Comparison of ENCODE assay signal across 23 cellular contexts in the genomic region with DNA sequence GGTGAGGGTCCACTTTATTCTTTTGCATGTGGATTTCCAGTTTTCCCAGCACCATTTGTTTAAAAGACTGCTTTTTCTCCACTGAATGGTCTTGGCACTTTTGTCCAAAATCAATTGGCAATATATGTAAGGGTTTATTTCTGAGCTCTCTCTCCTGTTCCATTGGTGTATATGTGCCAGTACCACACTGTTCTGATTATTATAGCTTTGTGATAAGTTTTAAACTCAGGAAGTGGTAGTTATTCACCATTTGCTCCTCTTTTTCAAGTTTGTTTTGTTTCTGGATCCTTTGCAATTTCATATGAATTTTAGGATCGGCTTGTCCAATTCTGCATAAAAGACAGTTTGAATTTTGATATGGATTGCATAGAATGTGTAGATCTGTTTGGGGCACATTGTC. TPM values are rescaled to one million over a fixed set of nuclear protein-coding genes. Genes with fewer than 3 reads are reported as not detected.
DNase-seq lines count a peak whose midpoint lies in the region; ATAC-seq, FAIRE-seq and TF ChIP-seq lines count a peak whose summit lies in the region.
"Had no signal": no experiment of that assay in that cellular context is flagged by ENCODE, and none has a peak within 500 bp of the region (broad histone marks: within the 10 kb centered on the region; RNA-seq: fewer than 3 reads in every experiment).

No MANE protein-coding gene starts in this region.

- POLR2A ChIA-PET in GM12878 (lab: Charles Lee) = no interaction called here

- H3K4me2 ChIP-seq in Loucy (ENCODE audit: low read depth, low read length, poor library complexity, severe bottlenecking) (peak overlapping the region; percentile 56), GM12878 (ENCODE audit: control insufficient read depth, insufficient read depth) (no peak overlapping the region), osteoblast (ENCODE audit: insufficient read depth, low read length) (no peak overlapping the region)
- H3K4me2 ChIP-seq: SK-N-SH had no signal

- H3K9me3 ChIP-seq in Loucy (ENCODE audit: insufficient read depth, low read depth, low read length) (no peaks in the 10 kb centered on the region; the same call in 1 of the 2 replicates), GM12878 (replicated peaks; ENCODE audit: control insufficient read depth, insufficient read depth, low read length) (peaks cover 27% of the 10 kb centered on the region; the same call in 2 of the 3 replicates), osteoblast (ENCODE audit: low read depth, low read length) (peaks cover 3% of the 10 kb centered on the region)
- H3K9me3 ChIP-seq: HAP-1 had no signal

- peaks cover 50% of the 10 kb centered on the region for H3K4me1 Mint-ChIP-seq in activated naive CD8-positive, alpha-beta T cell (ENCODE audit: low read depth)
- H3K4me1 Mint-ChIP-seq in activated naive CD8-positive, alpha-beta T cell treated with anti-CD3 and anti-CD28 coated beads for 36 hours = peaks cover 27% of the 10 kb centered on the region

- peaks cover 3% of the 10 kb centered on the region for H3K27me3 ChIP-seq in Loucy (ENCODE audit: insufficient read depth, low read length, poor library complexity, severe bottlenecking)
- H3K27me3 ChIP-seq in GM12878 (replicated peaks in 1 of 2; ENCODE audit: control insufficient read depth in 2 of 2, insufficient read depth in 2 of 2, low read length in 1 of 2) = no peaks in the 10 kb centered on the region
- H3K27me3 ChIP-seq in osteoblast (ENCODE audit: insufficient read depth, low read length) = no peaks in the 10 kb centered on the region
- H3K27me3 ChIP-seq in foreskin keratinocyte = no peaks in the 10 kb centered on the region

- no peak for ATAC-seq in GM12878
- no peak for ATAC-seq in foreskin keratinocyte

- TF ChIP-seq CTCF in Loucy (conservative IDR thresholded peaks at IDR 0.05; ENCODE audit: low read length) (no peak), GM12878 (IDR thresholded peaks at IDR 0.05 in 2 of 3, conservative IDR thresholded peaks at IDR 0.05 in 1 of 3; ENCODE audit: control insufficient read depth in 2 of 3, extremely low read depth in 1 of 3, insufficient read depth in 1 of 3, low read depth in 3 of 3, low read length in 3 of 3) (no peak), osteoblast (IDR thresholded peaks at IDR 0.05; ENCODE audit: extremely low read depth, low read depth, low read length) (no peak), foreskin keratinocyte (conservative IDR thresholded peaks at IDR 0.05) (no peak), GM13976 (IDR thresholded peaks at IDR 0.05; ENCODE audit: borderline replicate concordance, control extremely low read depth, extremely low read depth, insufficient read depth, missing control alignments) (no peak)

- no peak for TF ChIP-seq RAD21 in GM12878 (IDR thresholded peaks at IDR 0.05; ENCODE audit: insufficient read depth, low read depth, low read length)

- H3K27ac ChIP-seq in GM12878 (ENCODE audit: control insufficient read depth, insufficient read depth) = no peak overlapping the region
- H3K27ac ChIP-seq in osteoblast (ENCODE audit: low read depth, low read length) = no peak overlapping the region
- H3K27ac ChIP-seq in foreskin keratinocyte = no peak overlapping the region
- H3K27ac ChIP-seq: GM23248 had no signal

- H3K36me3 Mint-ChIP-seq in activated naive CD8-positive, alpha-beta T cell = peaks cover 24% of the 10 kb centered on the region
- peaks cover 70% of the 10 kb centered on the region for H3K36me3 Mint-ChIP-seq in activated naive CD8-positive, alpha-beta T cell treated with anti-CD3 and anti-CD28 coated beads for 36 hours

- no peak overlapping the region for H3K9ac ChIP-seq in Loucy (ENCODE audit: low read depth, low read length, poor library complexity, severe bottlenecking)
- H3K9ac ChIP-seq in GM12878 (ENCODE audit: control insufficient read depth, insufficient read depth, low read length) = no peak overlapping the region
- H3K9ac ChIP-seq: GM23248, SK-N-SH had no signal

- in situ Hi-C loops in GM12878 (cut with MboI) (no loop called here), GM13976 (cut with MboI; ENCODE audit: low sequenced_read_pairs, unreplicated experiment) (no loop called here)

- H4K20me1 ChIP-seq in Loucy (ENCODE audit: insufficient read depth, low read length, poor library complexity, severe bottlenecking) (peaks cover 21% of the 10 kb centered on the region), GM12878 (ENCODE audit: control insufficient read depth, insufficient read depth) (no peaks in the 10 kb centered on the region), osteoblast (ENCODE audit: insufficient read depth, low read length) (peaks cover 14% of the 10 kb centered on the region)

- H3K36me3 ChIP-seq in Loucy (ENCODE audit: insufficient read depth, low read length) (peaks cover 17% of the 10 kb centered on the region), GM12878 (ENCODE audit: control insufficient read depth in 2 of 2, insufficient read depth in 2 of 2, low read length in 1 of 2) (peaks cover 0 to 31% of the 10 kb centered on the region in 2 experiments), osteoblast (ENCODE audit: insufficient read depth, low read length) (peaks cover 43% of the 10 kb centered on the region)

- H3K4me3 ChIP-seq in Loucy (ENCODE audit: low read length, poor library complexity, severe bottlenecking) (no peak overlapping the region), GM12878 (no peak overlapping the region), osteoblast (ENCODE audit: insufficient read depth, low read length) (no peak overlapping the region)
- H3K4me3 ChIP-seq: GM23248, HAP-1 had no signal

- TF ChIP-seq EP300 in GM12878 (IDR thresholded peaks at IDR 0.05; ENCODE audit: borderline replicate concordance in 1 of 2, control insufficient read depth in 1 of 2, low read depth in 2 of 2, low read length in 2 of 2) = no peak

- H3K27ac Mint-ChIP-seq in activated naive CD8-positive, alpha-beta T cell = no peak overlapping the region
- no peak overlapping the region for H3K27ac Mint-ChIP-seq in activated naive CD8-positive, alpha-beta T cell treated with anti-CD3 and anti-CD28 coated beads for 36 hours

- no TSS peak for BruUV-seq in GM12878 (replicated peaks; lab: Mats Ljungman, UMichigan)

- no peak for DNase-seq in activated naive CD8-positive, alpha-beta T cell treated with anti-CD3 and anti-CD28 coated beads for 36 hours
- DNase-seq in GM12878 (ENCODE audit: low read depth, low spot score) = no peak
- peak; percentile 34 for DNase-seq in osteoblast (ENCODE audit: insufficient read length, low spot score, missing footprints)
- DNase-seq in foreskin keratinocyte = no peak
- DNase-seq in GM13976 (ENCODE audit: low spot score) = no peak
- no peak for DNase-seq in HK-2 (ENCODE audit: unreplicated experiment)
- DNase-seq: C1 segment of cervical spinal cord, COR-L47, DMS 273 treated with DMSO at 0.1 percent for 48 hours, GDM1, GM23248, NCI-H1105, NCI-H1694, NCI-H2081 treated with DMSO at 0.1 percent for 48 hours, NCI-H510A, NCI-H748 treated with DMSO at 0.1 percent for 48 hours, OCI-M1, SHP77, SK-N-SH had no signal

- no peak overlapping the region for H2AFZ ChIP-seq in Loucy (ENCODE audit: low read length)
- H2AFZ ChIP-seq in GM12878 (ENCODE audit: control insufficient read depth, low read depth, low read length) = no peak overlapping the region
- no peak overlapping the region for H2AFZ ChIP-seq in osteoblast (ENCODE audit: low read length)
- H2AFZ ChIP-seq: GM23248 had no signal

- SMC1A ChIA-PET in GM12878 (lab: Charles Lee; ENCODE audit: uncharacterized antibody, unreplicated experiment) = no interaction called here

- H3F3A ChIP-seq in Loucy (ENCODE audit: low read depth) = no peaks in the 10 kb centered on the region

- H3K27me3 Mint-ChIP-seq in activated naive CD8-positive, alpha-beta T cell = no peaks in the 10 kb centered on the region
- no peaks in the 10 kb centered on the region for H3K27me3 Mint-ChIP-seq in activated naive CD8-positive, alpha-beta T cell treated with anti-CD3 and anti-CD28 coated beads for 36 hours

- H3K9me3 Mint-ChIP-seq in activated naive CD8-positive, alpha-beta T cell (ENCODE audit: low read depth) = no peaks in the 10 kb centered on the region
- peaks cover 15% of the 10 kb centered on the region for H3K9me3 Mint-ChIP-seq in activated naive CD8-positive, alpha-beta T cell treated with anti-CD3 and anti-CD28 coated beads for 36 hours

- FAIRE-seq in GM12878 (lab: Jason Lieb, UNC) = no peak
- FAIRE-seq: GM19239 had no signal

- H3K79me2 ChIP-seq in Loucy (ENCODE audit: insufficient read depth, low read length) (peaks cover 93% of the 10 kb centered on the region), GM12878 (ENCODE audit: control insufficient read depth, insufficient read depth, low read length) (peaks cover 48% of the 10 kb centered on the region), osteoblast (ENCODE audit: insufficient read depth, low read length) (peaks cover 96% of the 10 kb centered on the region)

- 100% methylated on average over 1 of the region's 1 CpG for WGBS in GM12878 (ENCODE audit: insufficient coverage, insufficient replicate concordance, low lambda C conversion rate, missing lambda C conversion rate)

- intact Hi-C loops in GM12878 (cut with micrococcal nuclease; ENCODE audit: unreplicated experiment) = no loop called here

- H3K4me1 ChIP-seq in Loucy (ENCODE audit: insufficient read depth, low read length, poor library complexity, severe bottlenecking) = peaks cover 22% of the 10 kb centered on the region
- H3K4me1 ChIP-seq in GM12878 (ENCODE audit: control insufficient read depth, insufficient read depth, low read length) = peaks cover 8% of the 10 kb centered on the region; the same call in 1 of the 2 replicates
- peaks cover 8% of the 10 kb centered on the region for H3K4me1 ChIP-seq in osteoblast (ENCODE audit: insufficient read depth, low read length)
- H3K4me1 ChIP-seq in foreskin keratinocyte = no peaks in the 10 kb centered on the region
- H3K4me1 ChIP-seq: HAP-1 had no signal

- no peak for TF ChIP-seq POLR2A in GM12878 (IDR thresholded peaks at IDR 0.05; ENCODE audit: low read depth, low read length)

- peak overlapping the region; percentile 53 for H3K4me3 Mint-ChIP-seq in activated naive CD8-positive, alpha-beta T cell
- H3K4me3 Mint-ChIP-seq in activated naive CD8-positive, alpha-beta T cell treated with anti-CD3 and anti-CD28 coated beads for 36 hours = no peak overlapping the region

- RAD21 ChIA-PET in GM12878 (lab: Charles Lee; ENCODE audit: unreplicated experiment) = interaction anchor here (1.3 kb wide), 1 partner anchor 72 kb away, joined by 3 read pairs; no protein-coding TSS in a partner anchor

- H3K9me2 ChIP-seq in Loucy (replicated peaks; ENCODE audit: low read depth, low read length) = no peaks in the 10 kb centered on the region
- H3K9me2 ChIP-seq: SK-N-SH had no signal

- CTCF ChIA-PET in GM12878 (lab: Yijun Ruan, JAX) = interaction anchor here (1.2 kb wide), 1 partner anchor 261 kb away, joined by 3 read pairs; no protein-coding TSS in a partner anchor

RNA-seq across cellular contexts. Expression of a gene that starts 4.4 kb away (rescaled TPM):
- total RNA-seq in activated naive CD8-positive, alpha-beta T cell treated with anti-CD3 and anti-CD28 coated beads for 36 hours = 10 to 100 TPM; 22.0 to 22.1 TPM
- 17.5 and 26.2 TPM in 2 replicates for total RNA-seq in GM12878 (2013; cell fraction: nucleolus; rRNA removed)
- total RNA-seq in GM12878 (2014; rRNA removed) = 23.3 and 24.4 TPM in 2 replicates
- total RNA-seq in GM12878 (2014; rRNA removed; fragmentation: Illumina TruSeq; extraction: Trizol) = 5.3 and 7.4 TPM in 2 replicates
- 34.8 and 37.2 TPM in 2 replicates for total RNA-seq in GM12878 (2021)
- polyA plus RNA-seq in GM12878 (2011; ENCODE audit: low read depth) = 15.5 TPM
- 4.8 and 12.7 TPM in 2 replicates for polyA plus RNA-seq in GM12878 (2011; rRNA removed)
- 14.4 and 24.5 TPM in 2 replicates for polyA plus RNA-seq in GM12878 (2011; cell fraction: cytosol; rRNA removed)
- polyA plus RNA-seq in GM12878 (2011; cell fraction: nucleus; rRNA removed) = 44.3 and 66.3 TPM in 2 replicates
- polyA plus RNA-seq in GM12878 (2012) = 16.7 and 24.9 TPM in 2 replicates
- 1.3 and 4.9 TPM in 2 replicates for polyA plus RNA-seq in GM12878 (2014; fragmentation: Illumina TruSeq; extraction: Trizol)
- polyA plus RNA-seq in GM12878 (2014; fragmentation: Nextera tagmentation; extraction: Ambion mirVana) = under 1 TPM; 0.58 to 0.79 TPM
- 26.7 and 31.6 TPM in 2 replicates for polyA plus RNA-seq in GM12878 (2014; rRNA removed)
- 10 to 100 TPM; 42.5 to 52.9 TPM for polyA plus RNA-seq in GM12878 (2016; fragmentation: Nextera tagmentation; extraction: Ambion mirVana)
- 8.0 and 15.6 TPM in 2 replicates for polyA minus RNA-seq in GM12878 (2011; rRNA and poly(A)+ RNA removed)
- 7.4 and 9.8 TPM in 2 replicates for polyA minus RNA-seq in GM12878 (2011; cell fraction: cytosol; rRNA and poly(A)+ RNA removed)
- 7.1 and 15.2 TPM in 2 replicates for polyA minus RNA-seq in GM12878 (2011; cell fraction: nucleus; rRNA and poly(A)+ RNA removed)
- 15.6 and 18.8 TPM in 2 replicates for total RNA-seq in osteoblast
- 17.1 and 20.9 TPM in 2 replicates for total RNA-seq in foreskin keratinocyte
- 23.3 and 24.8 TPM in 2 replicates for polyA plus RNA-seq in foreskin keratinocyte

RNA-seq across cellular contexts. Expression of a gene that starts 4.4 kb away (rescaled TPM):
- 10 to 100 TPM; 49.5 to 50.1 TPM for total RNA-seq in activated naive CD8-positive, alpha-beta T cell treated with anti-CD3 and anti-CD28 coated beads for 36 hours
- total RNA-seq in GM12878 (2013; cell fraction: nucleolus; rRNA removed) = 70.8 and 77.8 TPM in 2 replicates
- total RNA-seq in GM12878 (2014; rRNA removed) = 40.6 and 41.6 TPM in 2 replicates
- total RNA-seq in GM12878 (2014; rRNA removed; fragmentation: Illumina TruSeq; extraction: Trizol) = 18.2 and 21.6 TPM in 2 replicates
- 52.1 and 55.1 TPM in 2 replicates for total RNA-seq in GM12878 (2021)
- 11.9 TPM for polyA plus RNA-seq in GM12878 (2011; ENCODE audit: low read depth)
- polyA plus RNA-seq in GM12878 (2011; rRNA removed) = 23.1 and 27.6 TPM in 2 replicates
- polyA plus RNA-seq in GM12878 (2011; cell fraction: cytosol; rRNA removed) = 33.0 and 47.4 TPM in 2 replicates
- polyA plus RNA-seq in GM12878 (2011; cell fraction: nucleus; rRNA removed) = 80.3 and 106 TPM in 2 replicates
- 27.1 and 27.9 TPM in 2 replicates for polyA plus RNA-seq in GM12878 (2012)
- 5.2 and 11.7 TPM in 2 replicates for polyA plus RNA-seq in GM12878 (2014; fragmentation: Illumina TruSeq; extraction: Trizol)
- polyA plus RNA-seq in GM12878 (2014; fragmentation: Nextera tagmentation; extraction: Ambion mirVana) = 1 to 10 TPM in 1 of 2 experiments, under 1 TPM in 1; 0.37 to 3.5 TPM
- 42.6 and 49.0 TPM in 2 replicates for polyA plus RNA-seq in GM12878 (2014; rRNA removed)
- polyA plus RNA-seq in GM12878 (2016; fragmentation: Nextera tagmentation; extraction: Ambion mirVana) = 10 to 100 TPM; 66.8 to 71.7 TPM
- polyA minus RNA-seq in GM12878 (2011; rRNA and poly(A)+ RNA removed) = 22.1 and 28.6 TPM in 2 replicates
- polyA minus RNA-seq in GM12878 (2011; cell fraction: cytosol; rRNA and poly(A)+ RNA removed) = 7.5 and 9.1 TPM in 2 replicates
- polyA minus RNA-seq in GM12878 (2011; cell fraction: nucleus; rRNA and poly(A)+ RNA removed) = 29.5 and 51.3 TPM in 2 replicates
- 21.7 and 23.0 TPM in 2 replicates for total RNA-seq in osteoblast
- total RNA-seq in foreskin keratinocyte = 32.3 and 39.2 TPM in 2 replicates
- 43.5 and 49.0 TPM in 2 replicates for polyA plus RNA-seq in foreskin keratinocyte

RNA-seq across cellular contexts. Expression of a gene that starts 15.7 kb away (rescaled TPM):
- total RNA-seq in activated naive CD8-positive, alpha-beta T cell treated with anti-CD3 and anti-CD28 coated beads for 36 hours = not detected
- not detected in 2 replicates for total RNA-seq in GM12878 (2013; cell fraction: nucleolus; rRNA removed)
- total RNA-seq in GM12878 (2014; rRNA removed) = 0.71 and 1.8 TPM in 2 replicates
- not detected in 2 replicates for total RNA-seq in GM12878 (2014; rRNA removed; fragmentation: Illumina TruSeq; extraction: Trizol)
- total RNA-seq in GM12878 (2021) = not detected in 2 replicates
- not detected for polyA plus RNA-seq in GM12878 (2011; ENCODE audit: low read depth)
- polyA plus RNA-seq in GM12878 (2011; rRNA removed) = not detected in 2 replicates
- 0.75 and 1.7 TPM in 2 replicates for polyA plus RNA-seq in GM12878 (2011; cell fraction: cytosol; rRNA removed)
- polyA plus RNA-seq in GM12878 (2011; cell fraction: nucleus; rRNA removed) = 11.0 and 11.6 TPM in 2 replicates
- polyA plus RNA-seq in GM12878 (2012) = 0.38 and 0.65 TPM in 2 replicates
- polyA plus RNA-seq in GM12878 (2014; fragmentation: Illumina TruSeq; extraction: Trizol) = not detected in 2 replicates
- polyA plus RNA-seq in GM12878 (2014; fragmentation: Nextera tagmentation; extraction: Ambion mirVana) = not detected
- 1.9 and 2.2 TPM in 2 replicates for polyA plus RNA-seq in GM12878 (2014; rRNA removed)
- polyA plus RNA-seq in GM12878 (2016; fragmentation: Nextera tagmentation; extraction: Ambion mirVana) = under 1 TPM in 1 of 2 experiments, not detected in 1; 0.67 TPM
- polyA minus RNA-seq in GM12878 (2011; rRNA and poly(A)+ RNA removed) = not detected in 2 replicates
- not detected in 2 replicates for polyA minus RNA-seq in GM12878 (2011; cell fraction: cytosol; rRNA and poly(A)+ RNA removed)
- not detected in 2 replicates for polyA minus RNA-seq in GM12878 (2011; cell fraction: nucleus; rRNA and poly(A)+ RNA removed)
- 2.1 and 2.9 TPM in 2 replicates for total RNA-seq in osteoblast
- 189 and 224 TPM in 2 replicates for total RNA-seq in foreskin keratinocyte
- polyA plus RNA-seq in foreskin keratinocyte = 245 and 287 TPM in 2 replicates

RNA-seq across cellular contexts. Expression of a gene that starts 24.3 kb away (rescaled TPM):
- 10 to 100 TPM in 1 of 2 experiments, 1 to 10 TPM in 1; 9.3 to 12.2 TPM for total RNA-seq in activated naive CD8-positive, alpha-beta T cell treated with anti-CD3 and anti-CD28 coated beads for 36 hours
- total RNA-seq in GM12878 (2013; cell fraction: nucleolus; rRNA removed) = 15.2 and 16.4 TPM in 2 replicates
- total RNA-seq in GM12878 (2014; rRNA removed) = 72.3 and 109 TPM in 2 replicates
- 3.3 and 3.9 TPM in 2 replicates for total RNA-seq in GM12878 (2014; rRNA removed; fragmentation: Illumina TruSeq; extraction: Trizol)
- 78.1 and 92.7 TPM in 2 replicates for total RNA-seq in GM12878 (2021)
- polyA plus RNA-seq in GM12878 (2011; ENCODE audit: low read depth) = 12.0 TPM
- 3.1 and 7.2 TPM in 2 replicates for polyA plus RNA-seq in GM12878 (2011; rRNA removed)
- polyA plus RNA-seq in GM12878 (2011; cell fraction: cytosol; rRNA removed) = 25.0 and 57.5 TPM in 2 replicates
- 82.2 and 136 TPM in 2 replicates for polyA plus RNA-seq in GM12878 (2011; cell fraction: nucleus; rRNA removed)
- polyA plus RNA-seq in GM12878 (2012) = 44.2 and 49.4 TPM in 2 replicates
- 0.32 and 1.1 TPM in 2 replicates for polyA plus RNA-seq in GM12878 (2014; fragmentation: Illumina TruSeq; extraction: Trizol)
- 1 to 10 TPM in 1 of 2 experiments, under 1 TPM in 1; 0.35 to 1.7 TPM for polyA plus RNA-seq in GM12878 (2014; fragmentation: Nextera tagmentation; extraction: Ambion mirVana)
- 102 and 128 TPM in 2 replicates for polyA plus RNA-seq in GM12878 (2014; rRNA removed)
- polyA plus RNA-seq in GM12878 (2016; fragmentation: Nextera tagmentation; extraction: Ambion mirVana) = 100 to 1,000 TPM; 119 to 154 TPM
- polyA minus RNA-seq in GM12878 (2011; rRNA and poly(A)+ RNA removed) = 1.2 and 5.4 TPM in 2 replicates
- polyA minus RNA-seq in GM12878 (2011; cell fraction: cytosol; rRNA and poly(A)+ RNA removed) = 15.1 and 15.2 TPM in 2 replicates
- polyA minus RNA-seq in GM12878 (2011; cell fraction: nucleus; rRNA and poly(A)+ RNA removed) = 15.1 and 31.5 TPM in 2 replicates
- 1.8 and 2.9 TPM in 2 replicates for total RNA-seq in osteoblast
- 2.4 and 3.3 TPM in 2 replicates for total RNA-seq in foreskin keratinocyte
- 4.4 and 5.3 TPM in 2 replicates for polyA plus RNA-seq in foreskin keratinocyte

RNA-seq across cellular contexts. Expression of a gene that starts 27.4 kb away (rescaled TPM):
- 10 to 100 TPM; 25.7 to 29.3 TPM for total RNA-seq in activated naive CD8-positive, alpha-beta T cell treated with anti-CD3 and anti-CD28 coated beads for 36 hours
- total RNA-seq in GM12878 (2013; cell fraction: nucleolus; rRNA removed) = 8.0 and 8.3 TPM in 2 replicates
- total RNA-seq in GM12878 (2014; rRNA removed) = 26.0 and 32.1 TPM in 2 replicates
- total RNA-seq in GM12878 (2014; rRNA removed; fragmentation: Illumina TruSeq; extraction: Trizol) = 11.4 TPM in 2 replicates
- total RNA-seq in GM12878 (2021) = 64.2 and 65.9 TPM in 2 replicates
- polyA plus RNA-seq in GM12878 (2011; ENCODE audit: low read depth) = 7.1 TPM
- polyA plus RNA-seq in GM12878 (2011; rRNA removed) = 7.5 and 11.8 TPM in 2 replicates
- 9.3 and 17.5 TPM in 2 replicates for polyA plus RNA-seq in GM12878 (2011; cell fraction: cytosol; rRNA removed)
- polyA plus RNA-seq in GM12878 (2011; cell fraction: nucleus; rRNA removed) = 71.2 and 88.5 TPM in 2 replicates
- polyA plus RNA-seq in GM12878 (2012) = 27.8 and 37.4 TPM in 2 replicates
- 0.59 and 5.4 TPM in 2 replicates for polyA plus RNA-seq in GM12878 (2014; fragmentation: Illumina TruSeq; extraction: Trizol)
- polyA plus RNA-seq in GM12878 (2014; fragmentation: Nextera tagmentation; extraction: Ambion mirVana) = 1 to 10 TPM in 1 of 2 experiments, under 1 TPM in 1; 0.34 to 2.8 TPM
- polyA plus RNA-seq in GM12878 (2014; rRNA removed) = 47.2 and 52.6 TPM in 2 replicates
- 10 to 100 TPM; 14.9 to 19.8 TPM for polyA plus RNA-seq in GM12878 (2016; fragmentation: Nextera tagmentation; extraction: Ambion mirVana)
- polyA minus RNA-seq in GM12878 (2011; rRNA and poly(A)+ RNA removed) = 1.4 and 6.6 TPM in 2 replicates
- 5.5 and 9.0 TPM in 2 replicates for polyA minus RNA-seq in GM12878 (2011; cell fraction: cytosol; rRNA and poly(A)+ RNA removed)
- 8.7 and 14.4 TPM in 2 replicates for polyA minus RNA-seq in GM12878 (2011; cell fraction: nucleus; rRNA and poly(A)+ RNA removed)
- 27.5 and 29.5 TPM in 2 replicates for total RNA-seq in osteoblast
- total RNA-seq in foreskin keratinocyte = 53.2 and 57.0 TPM in 2 replicates
- 89.1 and 100 TPM in 2 replicates for polyA plus RNA-seq in foreskin keratinocyte

Comparison
In these comparisons a context has a peak if more than half of its experiments do, and no peak if none do; other contexts are left out.
1. RNA of a gene that starts 15.7 kb away (total RNA-seq): 189 to 224 TPM in foreskin keratinocyte; 2.1 to 2.9 TPM in osteoblast, not detected in activated naive CD8-positive, alpha-beta T cell treated with anti-CD3 and anti-CD28 coated beads for 36 hours and 0.71 to 1.8 TPM in GM12878; every median in the first group is over 10 times any median in the second.